In the genomic region with DNA sequence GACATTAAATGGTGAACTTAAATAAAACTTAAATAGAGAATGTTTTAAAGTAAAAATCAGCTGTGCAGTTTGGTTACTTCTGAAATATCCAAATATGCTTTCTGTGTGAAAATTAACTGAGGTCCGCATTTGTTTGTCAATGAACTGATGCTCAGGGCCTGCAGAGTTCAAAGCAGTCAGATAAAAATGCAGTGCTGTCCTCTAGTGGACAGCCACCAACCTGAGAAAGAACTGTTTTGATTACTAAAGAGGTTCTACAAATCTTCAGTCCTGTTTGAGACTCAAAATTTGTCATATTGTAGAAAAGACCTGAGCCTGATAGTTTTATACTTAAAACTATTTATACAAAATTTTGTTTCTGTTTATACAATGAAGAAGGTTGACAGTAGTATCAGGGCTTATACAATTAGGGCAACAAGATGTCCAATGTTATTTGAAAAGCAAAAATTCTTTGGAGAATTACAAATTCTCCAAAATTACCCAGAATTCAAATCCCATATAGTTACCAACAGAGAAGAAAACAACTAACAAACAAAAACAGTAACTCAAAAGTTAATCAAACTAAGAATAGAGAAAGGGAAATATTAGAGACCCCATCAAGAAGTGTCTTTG, we compare ENCODE assay signal across 8 cellular contexts.
DNase-seq lines count a peak whose midpoint lies in the region; ATAC-seq, FAIRE-seq and TF ChIP-seq lines count a peak whose summit lies in the region.

No MANE protein-coding gene starts in this region.

- peak; percentile 53 to 78 (median 70) for TF ChIP-seq CTCF in heart left ventricle (IDR thresholded peaks at IDR 0.05)
- TF ChIP-seq CTCF in astrocyte (IDR thresholded peaks at IDR 0.05; ENCODE audit: insufficient read depth, low read depth, low read length), result peak; percentile 92
- peak; percentile 75 for TF ChIP-seq CTCF in kidney (IDR thresholded peaks at IDR 0.05; ENCODE audit: borderline replicate concordance, extremely low read depth, insufficient read depth)

- H3K4me3 ChIP-seq in heart left ventricle (no peak overlapping the region), right cardiac atrium (ENCODE audit: low read length) (no peak overlapping the region), astrocyte (ENCODE audit: insufficient read depth, low read depth, low read length) (no peak overlapping the region), kidney (ENCODE audit: low read length in 2 of 2) (no peak overlapping the region)

- TF ChIP-seq POLR2A in heart left ventricle (IDR thresholded peaks at IDR 0.05), result no peak

- ATAC-seq in heart left ventricle (peak in 2 of 4 donors; percentile 47 to 49), right cardiac atrium (no peak), GM19397 (IDR thresholded peaks at IDR 0.05; ENCODE audit: unreplicated experiment) (no peak), GM18867 (IDR thresholded peaks at IDR 0.05; ENCODE audit: unreplicated experiment) (no peak)

- FAIRE-seq in astrocyte (lab: Jason Lieb, UNC), result peak; percentile 39
- FAIRE-seq in kidney (lab: Jason Lieb, UNC), result peak; percentile 33

- H3K4me2 ChIP-seq in astrocyte (ENCODE audit: low read length), result no peak overlapping the region

- WGBS in heart left ventricle, 4 donors, result 39 to 48% (median 46%) methylated on average over 1 of the region's 1 CpG
- WGBS in right cardiac atrium, result 48% methylated on average over 1 of the region's 1 CpG

- no peak overlapping the region for H2AFZ ChIP-seq in astrocyte (ENCODE audit: low read depth, low read length)

- no peaks in the 10 kb centered on the region for H3K9me3 Mint-ChIP-seq in astrocyte (ENCODE audit: unreplicated experiment)

- H4K20me1 ChIP-seq in astrocyte (ENCODE audit: insufficient read depth, low read length), result peaks cover 4% of the 10 kb centered on the region

- H3K36me3 ChIP-seq in heart left ventricle (no peaks in the 10 kb centered on the region), astrocyte (ENCODE audit: insufficient read depth, low read length) (no peaks in the 10 kb centered on the region), kidney (ENCODE audit: control insufficient read depth in 1 of 2, insufficient read depth in 2 of 2, low read length in 2 of 2) (no peaks in the 10 kb centered on the region)

- no peak overlapping the region for H3K9ac ChIP-seq in astrocyte (ENCODE audit: low read length)
- H3K9ac ChIP-seq in kidney (ENCODE audit: low read length in 2 of 2), result no peak overlapping the region

- peaks cover 0 to 13% (median 0%) of the 10 kb centered on the region in 12 donors for H3K4me1 ChIP-seq in heart left ventricle
- peaks cover 3% of the 10 kb centered on the region for H3K4me1 ChIP-seq in right cardiac atrium (ENCODE audit: control insufficient read depth, insufficient read depth, low read length)
- H3K4me1 ChIP-seq in astrocyte (ENCODE audit: insufficient read depth, low read length), result peaks cover 2% of the 10 kb centered on the region
- peaks cover 0 to 2% of the 10 kb centered on the region in 2 donors for H3K4me1 ChIP-seq in kidney (ENCODE audit: control insufficient read depth in 1 of 2, insufficient read depth in 1 of 2, low read depth in 1 of 2, low read length in 2 of 2)

- peaks cover 6% of the 10 kb centered on the region for H3K4me1 Mint-ChIP-seq in astrocyte (ENCODE audit: low read depth, unreplicated experiment)

- H3K27ac ChIP-seq in heart left ventricle (no peak overlapping the region), right cardiac atrium (ENCODE audit: low read length) (no peak overlapping the region), astrocyte (ENCODE audit: low read depth, low read length) (no peak overlapping the region), kidney (ENCODE audit: low read depth in 2 of 2, low read length in 2 of 2) (no peak overlapping the region)

- DNase-seq in heart left ventricle (no peak), right cardiac atrium (no peak), NCI-H1930 (lab: John Stamatoyannopoulos, UW) (peak; percentile 6 to 17), astrocyte (ENCODE audit: low read depth) (peak; percentile 18), kidney (no peak), GOT3 (lab: John Stamatoyannopoulos, UW) (no peak)

- H3K79me2 ChIP-seq in astrocyte (ENCODE audit: insufficient read depth, low read length), result no peaks in the 10 kb centered on the region

- no peaks in the 10 kb centered on the region for H3K27me3 Mint-ChIP-seq in astrocyte (ENCODE audit: low read depth, unreplicated experiment)

- intact Hi-C loops in heart left ventricle (cut with DNase I), result loop anchor here in 9 of 10 donors (2.0 to 10.0 kb wide), 8 partner anchors 356 to 448 kb away; no protein-coding TSS in a partner anchor
- intact Hi-C loops in right cardiac atrium (cut with DNase I), result loop anchor here in 1 of 4 donors (10.0 kb wide), 1 partner anchor 364 kb away; no protein-coding TSS in a partner anchor
- intact Hi-C loops in kidney (cut with DNase I), result no loop called here

- no peak overlapping the region for H3K27ac Mint-ChIP-seq in astrocyte (ENCODE audit: unreplicated experiment)

- no peaks in the 10 kb centered on the region for H3K27me3 ChIP-seq in heart left ventricle
- H3K27me3 ChIP-seq in right cardiac atrium (ENCODE audit: control insufficient read depth, insufficient read depth), result no peaks in the 10 kb centered on the region
- H3K27me3 ChIP-seq in astrocyte (ENCODE audit: insufficient read depth, low read length), result no peaks in the 10 kb centered on the region

- H3K4me3 Mint-ChIP-seq in astrocyte (ENCODE audit: unreplicated experiment), result no peak overlapping the region

- H3K9me3 ChIP-seq in heart left ventricle (no peaks in the 10 kb centered on the region), right cardiac atrium (ENCODE audit: control insufficient read depth, low read length) (no peaks in the 10 kb centered on the region), astrocyte (ENCODE audit: insufficient read depth, low read depth, low read length) (no peaks in the 10 kb centered on the region), kidney (ENCODE audit: control insufficient read depth in 1 of 2, low read length in 2 of 2) (no peaks in the 10 kb centered on the region)

- no peaks in the 10 kb centered on the region for H3K36me3 Mint-ChIP-seq in astrocyte (ENCODE audit: low read depth, unreplicated experiment)

Comparison
In these comparisons a context has a peak if more than half of its experiments do, and no peak if none do; other contexts are left out.
1. DNase-seq: peak in NCI-H1930 (2 of 2) and astrocyte (single experiment); none in heart left ventricle (0 of 5), right cardiac atrium (0 of 3), kidney (single experiment) and GOT3 (single experiment).
2. Peak in every context shown above with its lines, with median percentiles within 50 percentile points of each other: CTCF ChIP-seq.